ENCODE assay signal across 8 cellular contexts in genomic region chr6:35260642-35261570, GRCh38. TPM values are rescaled to one million over a fixed set of nuclear protein-coding genes. Genes with fewer than 3 reads are reported as not detected.
DNase-seq lines count a peak whose midpoint lies in the region; ATAC-seq and TF ChIP-seq lines count a peak whose summit lies in the region.

No MANE protein-coding gene starts in this region.

- H3K9me3 ChIP-seq in prostate gland: no peaks in the 10 kb centered on the region

- peak overlapping the region; percentile 95 for H3K4me3 ChIP-seq in GM06990 (replicated peaks; ENCODE audit: low read depth, low read length)
- H3K4me3 ChIP-seq in epithelial cell of proximal tubule (ENCODE audit: low read depth, low read length): peak overlapping the region; percentile 76
- H3K4me3 ChIP-seq in prostate gland: no peak overlapping the region

- POLR2A ChIA-PET in RWPE1 (lab: Yijun Ruan, JAX; ENCODE audit: low non-redundant PET): no interaction called here

- peak overlapping the region; percentile 93 for H3K27ac ChIP-seq in RWPE1
- H3K27ac ChIP-seq in prostate gland: peak overlapping the region; percentile 87 to 94

- intact Hi-C loops in prostate gland (cut with DNase I): no loop called here

- no peaks in the 10 kb centered on the region for H3K36me3 ChIP-seq in GM06990 (ENCODE audit: control insufficient read depth, insufficient read depth, low read length)
- H3K36me3 ChIP-seq in prostate gland: no peaks in the 10 kb centered on the region

- CTCF ChIA-PET in RWPE1 (lab: Yijun Ruan, JAX): no interaction called here

- no peak for TF ChIP-seq CTCF in GM06990 (IDR thresholded peaks at IDR 0.05; ENCODE audit: insufficient read depth, low read length, poor library complexity, severe bottlenecking)
- TF ChIP-seq CTCF in RWPE1 (conservative IDR thresholded peaks at IDR 0.05; ENCODE audit: low read depth): no peak
- TF ChIP-seq CTCF in epithelial cell of proximal tubule (conservative IDR thresholded peaks at IDR 0.05; ENCODE audit: low read depth, low read length): no peak
- TF ChIP-seq CTCF in prostate gland (IDR thresholded peaks at IDR 0.05): no peak

- no peak for DNase-seq in GM06990 (ENCODE audit: extremely low read depth, insufficient read length)
- no peak for DNase-seq in RWPE1 (ENCODE audit: low spot score)
- no peak for DNase-seq in epithelial cell of proximal tubule (ENCODE audit: low read depth)
- DNase-seq in prostate gland (ENCODE audit: low spot score): no peak
- DNase-seq in DMS79 treated with DMSO at 0.1 percent for 48 hours (lab: John Stamatoyannopoulos, UW): no peak
- no peak for DNase-seq in A172 (ENCODE audit: low spot score)
- DNase-seq in NCI-H1436 treated with DMSO at 0.1 percent for 48 hours (lab: John Stamatoyannopoulos, UW): no peak

- 77% methylated on average over 6 of the region's 6 CpGs for WGBS in prostate gland

- no peak for ATAC-seq in esophagus mucosa

- H3K4me1 ChIP-seq in prostate gland (replicated peaks): peaks cover 3% of the 10 kb centered on the region

- TF ChIP-seq POLR2A in prostate gland (IDR thresholded peaks at IDR 0.05): no peak

- H3K27me3 ChIP-seq in GM06990 (replicated peaks; ENCODE audit: control insufficient read depth, insufficient read depth, low read length) (no peaks in the 10 kb centered on the region), prostate gland (replicated peaks; ENCODE audit: insufficient read depth) (no peaks in the 10 kb centered on the region)

RNA-seq across cellular contexts. Expression of gene ZNF76, which starts 1.4 kb away (rescaled TPM):
- total RNA-seq in epithelial cell of proximal tubule (11.5 and 15.9 TPM in 2 replicates), prostate gland (10 to 100 TPM; 39.5 to 75.5 TPM), esophagus mucosa (14.3 TPM)
- 12.8 and 14.1 TPM in 2 replicates for total RNA-seq in A172 (2014; rRNA removed; shearing (Covaris generic))

RNA-seq across cellular contexts. Expression of gene DEF6, which starts 36.7 kb away (rescaled TPM):
- total RNA-seq in epithelial cell of proximal tubule (4.2 and 6.0 TPM in 2 replicates), prostate gland (10 to 100 TPM; 20.2 to 33.4 TPM), esophagus mucosa (27.3 TPM)
- total RNA-seq in A172 (2014; rRNA removed; shearing (Covaris generic)): not detected in 2 replicates

RNA-seq across cellular contexts. Expression of gene SCUBE3, which starts 47.1 kb away (rescaled TPM):
- total RNA-seq in epithelial cell of proximal tubule (0.51 and 1.2 TPM in 2 replicates), prostate gland (1 to 10 TPM; 2.0 to 3.4 TPM), esophagus mucosa (0.12 TPM)
- 0.69 and 0.88 TPM in 2 replicates for total RNA-seq in A172 (2014; rRNA removed; shearing (Covaris generic))

Comparison
In these comparisons a context has a peak if more than half of its experiments do, and no peak if none do; other contexts are left out.
1. H3K4me3 ChIP-seq: peak in GM06990 (single experiment) and epithelial cell of proximal tubule (single experiment); none in prostate gland (0 of 2).